ENCODE assay signal across 20 cellular contexts in genomic region chr4:186166852-186167512, GRCh38. TPM values are rescaled to one million over a fixed set of nuclear protein-coding genes. Genes with fewer than 3 reads are reported as not detected.
DNase-seq lines count a peak whose midpoint lies in the region; ATAC-seq, FAIRE-seq and TF ChIP-seq lines count a peak whose summit lies in the region.
"Had no signal": no experiment of that assay in that cellular context is flagged by ENCODE, and none has a peak within 500 bp of the region (broad histone marks: within the 10 kb centered on the region; RNA-seq: fewer than 3 reads in every experiment).

No MANE protein-coding gene starts in this region.

- no peak for TF ChIP-seq EP300 in K562 (IDR thresholded peaks at IDR 0.05; ENCODE audit: low read length)

- H3K4me2 ChIP-seq in K562 (ENCODE audit: insufficient read depth, low read length) = no peak overlapping the region
- H3K4me2 ChIP-seq: BLaER1 treated with 17β-estradiol and CSF1 and Interleukin-3, amounts not matched to agents 10 nM and 100 nM had no signal

- H3K4me1 ChIP-seq in K562 (replicated peaks in 1 of 2; ENCODE audit: control insufficient read depth in 2 of 2, insufficient read depth in 2 of 2, low read length in 2 of 2) (peaks cover 0 to 2% of the 10 kb centered on the region in 2 experiments; a peak in 2 of 5 replicates), liver (ENCODE audit: control insufficient read depth in 4 of 4, insufficient read depth in 4 of 4, low read length in 3 of 4) (peaks cover 7 to 46% (median 33%) of the 10 kb centered on the region in 4 donors)

- H3K36me3 ChIP-seq in H7 (replicated peaks; ENCODE audit: control insufficient read depth, insufficient read depth, low read length) = no peaks in the 10 kb centered on the region; the same call in 1 of the 2 replicates
- no peaks in the 10 kb centered on the region for H3K36me3 ChIP-seq in K562 (ENCODE audit: control insufficient read depth, insufficient read depth, low read length)
- peaks cover 0 to 8% (median under 1%) of the 10 kb centered on the region in 4 donors for H3K36me3 ChIP-seq in liver (ENCODE audit: control insufficient read depth in 4 of 4, insufficient read depth in 3 of 4, low read depth in 1 of 4, low read length in 3 of 4)
- H3K36me3 ChIP-seq: BLaER1 treated with 17β-estradiol and CSF1 and Interleukin-3, amounts not matched to agents 10 nM and 100 nM had no signal

- no peak for TF ChIP-seq POLR2A in K562 (conservative IDR thresholded peaks at IDR 0.05)

- H3K27me3 ChIP-seq in H7 (ENCODE audit: control insufficient read depth, insufficient read depth, low read length) = no peaks in the 10 kb centered on the region
- H3K27me3 ChIP-seq in K562 (ENCODE audit: control insufficient read depth in 2 of 2, insufficient read depth in 2 of 2, low read length in 2 of 2) = peaks cover 49 to 83% of the 10 kb centered on the region in 2 experiments
- no peaks in the 10 kb centered on the region for H3K27me3 ChIP-seq in liver (ENCODE audit: control insufficient read depth in 4 of 4, insufficient read depth in 4 of 4, low read length in 3 of 4)
- H3K27me3 ChIP-seq: BLaER1 treated with 17β-estradiol and CSF1 and Interleukin-3, amounts not matched to agents 10 nM and 100 nM had no signal

- ATAC-seq in K562 = no peak
- ATAC-seq in effector memory CD8-positive, alpha-beta T cell (replicated peaks) = no peak
- ATAC-seq in activated T-helper 17 cell treated with anti-CD3 and anti-CD28 coated beads, Interleukin-2, amount 50 U/mL, for 72 hours (replicated peaks) = no peak

- no peak overlapping the region for H3K4me3 ChIP-seq in H7 (ENCODE audit: insufficient read depth, low read depth, low read length)
- H3K4me3 ChIP-seq in K562 = no peak overlapping the region
- H3K4me3 ChIP-seq in liver (ENCODE audit: low read depth in 1 of 3, low read length in 3 of 3) = peak overlapping the region; percentile 29 to 55 (median 37)
- H3K4me3 ChIP-seq: BLaER1 treated with 17β-estradiol and CSF1 and Interleukin-3, amounts not matched to agents 10 nM and 100 nM had no signal

- H3K9ac ChIP-seq in K562 (ENCODE audit: insufficient read depth in 1 of 2, low read depth in 2 of 2, low read length in 2 of 2) = no peak overlapping the region
- H3K9ac ChIP-seq in liver (ENCODE audit: low read depth in 1 of 2, low read length in 2 of 2) = peak overlapping the region in 1 of 2 donors; percentile 81
- H3K9ac ChIP-seq: BLaER1 treated with 17β-estradiol and CSF1 and Interleukin-3, amounts not matched to agents 10 nM and 100 nM had no signal

- H3K27ac ChIP-seq in K562 (ENCODE audit: extremely low read depth, low read depth, low read length) = no peak overlapping the region
- H3K27ac ChIP-seq in liver (ENCODE audit: low read depth in 1 of 2, low read length in 2 of 2) = peak overlapping the region; percentile 74 to 78
- H3K27ac ChIP-seq: BLaER1 treated with 17β-estradiol and CSF1 and Interleukin-3, amounts not matched to agents 10 nM and 100 nM; HL-60 had no signal

- H3K79me2 ChIP-seq in K562 (ENCODE audit: control insufficient read depth, insufficient read depth, low read length) = no peaks in the 10 kb centered on the region

- H3K36me3 Mint-ChIP-seq in effector memory CD8-positive, alpha-beta T cell (ENCODE audit: insufficient read depth) = peaks cover 3% of the 10 kb centered on the region
- H3K36me3 Mint-ChIP-seq in activated T-helper 17 cell treated with anti-CD3 and anti-CD28 coated beads, Interleukin-2, amount 50 U/mL, for 72 hours (ENCODE audit: low read depth) = no peaks in the 10 kb centered on the region
- H3K36me3 Mint-ChIP-seq: CD4-positive, CD25-positive, alpha-beta regulatory T cell had no signal

- H3K9me3 Mint-ChIP-seq in effector memory CD8-positive, alpha-beta T cell = no peaks in the 10 kb centered on the region
- H3K9me3 Mint-ChIP-seq in activated T-helper 17 cell treated with anti-CD3 and anti-CD28 coated beads, Interleukin-2, amount 50 U/mL, for 72 hours = no peaks in the 10 kb centered on the region
- H3K9me3 Mint-ChIP-seq: CD4-positive, CD25-positive, alpha-beta regulatory T cell; HFFc6 had no signal

- WGBS in K562 (ENCODE audit: insufficient coverage, low coverage, missing lambda C conversion rate) = 1% methylated on average over 15 of the region's 15 CpGs
- WGBS in liver = 33% methylated on average over 15 of the region's 15 CpGs

- intact Hi-C loops in K562 (cut with micrococcal nuclease) = no loop called here

- no peak for FAIRE-seq in K562 (lab: Jason Lieb, UNC)
- FAIRE-seq: G401.6, GM12891 had no signal

- H3K4me3 Mint-ChIP-seq in effector memory CD8-positive, alpha-beta T cell = no peak overlapping the region
- no peak overlapping the region for H3K4me3 Mint-ChIP-seq in activated T-helper 17 cell treated with anti-CD3 and anti-CD28 coated beads, Interleukin-2, amount 50 U/mL, for 72 hours
- H3K4me3 Mint-ChIP-seq: CD4-positive, CD25-positive, alpha-beta regulatory T cell; HFFc6 had no signal

- H3K27ac Mint-ChIP-seq in effector memory CD8-positive, alpha-beta T cell = no peak overlapping the region
- no peak overlapping the region for H3K27ac Mint-ChIP-seq in activated T-helper 17 cell treated with anti-CD3 and anti-CD28 coated beads, Interleukin-2, amount 50 U/mL, for 72 hours
- H3K27ac Mint-ChIP-seq: HFFc6 had no signal

- POLR2A ChIA-PET in K562 (lab: Yijun Ruan, JAX) = no interaction called here

- no peaks in the 10 kb centered on the region for H3K9me1 ChIP-seq in K562 (ENCODE audit: control insufficient read depth, insufficient read depth, low read length)

- TF ChIP-seq RAD21 in K562 (CRISPR knock-in tag; conservative IDR thresholded peaks at IDR 0.05 in 1 of 2, IDR thresholded peaks at IDR 0.05 in 1 of 2) = no peak
- TF ChIP-seq RAD21 in liver (IDR thresholded peaks at IDR 0.05) = peak; percentile 35 to 53

- H3K4me1 Mint-ChIP-seq in effector memory CD8-positive, alpha-beta T cell (ENCODE audit: low read depth in 2 of 2) = no peaks in the 10 kb centered on the region
- no peaks in the 10 kb centered on the region for H3K4me1 Mint-ChIP-seq in activated T-helper 17 cell treated with anti-CD3 and anti-CD28 coated beads, Interleukin-2, amount 50 U/mL, for 72 hours

- no peak for TF ChIP-seq CTCF in K562 (IDR thresholded peaks at IDR 0.05 in 2 of 3, conservative IDR thresholded peaks at IDR 0.05 in 1 of 3; ENCODE audit: insufficient read depth in 2 of 3, low read depth in 1 of 3, low read length in 3 of 3)
- TF ChIP-seq CTCF in liver (IDR thresholded peaks at IDR 0.05; ENCODE audit: low read depth, low read length, missing input control) = no peak

- no peaks in the 10 kb centered on the region for H4K20me1 ChIP-seq in K562 (replicated peaks; ENCODE audit: control insufficient read depth, insufficient read depth, low read length)
- H4K20me1 ChIP-seq: BLaER1 treated with 17β-estradiol and CSF1 and Interleukin-3, amounts not matched to agents 10 nM and 100 nM had no signal

- in situ Hi-C loops in K562 (cut with MboI) = no loop called here

- BruUV-seq in K562 (replicated peaks; lab: Mats Ljungman, UMichigan) = no TSS peak

- CTCF ChIA-PET in K562 (lab: Yijun Ruan, JAX; ENCODE audit: low intra/inter-chr PET ratio) = no interaction called here

- peak; percentile 24 for DNase-seq in H7
- peak in 1 of 4 experiments; percentile 3 for DNase-seq in K562 (ENCODE audit: extremely low read depth in 1 of 4, low spot score in 3 of 4)
- DNase-seq in DMS79 (lab: John Stamatoyannopoulos, UW) = no peak
- DNase-seq in DMS114 treated with DMSO at 0.1 percent for 48 hours (lab: John Stamatoyannopoulos, UW; ENCODE audit: unreplicated experiment) = no peak
- no peak for DNase-seq in effector memory CD8-positive, alpha-beta T cell
- DNase-seq: AML-193; CD4-positive, CD25-positive, alpha-beta regulatory T cell; DMS 273 treated with DMSO at 0.1 percent for 48 hours; DMS79 treated with DMSO at 0.1 percent for 48 hours; EL; GOT3; HCEC 1CT; HFFc6; KG1 had no signal

- no peaks in the 10 kb centered on the region for H3K9me3 ChIP-seq in K562 (replicated peaks; ENCODE audit: control insufficient read depth, insufficient read depth, low read depth, low read length)
- no peaks in the 10 kb centered on the region for H3K9me3 ChIP-seq in liver (ENCODE audit: control insufficient read depth in 4 of 4, low read length in 3 of 4)

- H2AFZ ChIP-seq in K562 (ENCODE audit: low read depth, low read length) = no peak overlapping the region

- H3K27me3 Mint-ChIP-seq in effector memory CD8-positive, alpha-beta T cell = peaks cover 19 to 27% of the 10 kb centered on the region in 2 donors
- no peaks in the 10 kb centered on the region for H3K27me3 Mint-ChIP-seq in activated T-helper 17 cell treated with anti-CD3 and anti-CD28 coated beads, Interleukin-2, amount 50 U/mL, for 72 hours

TF ChIP-seq in K562, 482 proteins besides CTCF, POLR2A, EP300 and RAD21 (continues in another document):
- TF ChIP-seq MAFG (tag; conservative IDR thresholded peaks at IDR 0.05) (0 out of 2 replicates have a peak, but pooled peaks have one; percentile 20), CREM (IDR thresholded peaks at IDR 0.05; ENCODE audit: low read depth) (no peak), ZNF507 (tag; conservative IDR thresholded peaks at IDR 0.05) (no peak)

TF ChIP-seq in liver, 16 proteins besides CTCF, POLR2A, EP300 and RAD21 (continues in another document):
- peak; percentile 53 for TF ChIP-seq MAX (IDR thresholded peaks at IDR 0.05)

RNA-seq across cellular contexts. Expression of gene CYP4V2, which starts 24.4 kb away (rescaled TPM):
- total RNA-seq in H7 (2014; rRNA removed; shearing (Covaris generic)) = 2.9 and 3.3 TPM in 2 replicates
- 2.2 and 4.2 TPM in 2 replicates for total RNA-seq in K562 (2011; cell fraction: chromatin; rRNA removed; ENCODE audit: low replicate concordance)
- 2.5 and 3.0 TPM in 2 replicates for total RNA-seq in K562 (2011; cell fraction: nucleolus; rRNA removed)
- 3.0 and 5.1 TPM in 2 replicates for total RNA-seq in K562 (2011; cell fraction: nucleoplasm; rRNA removed)
- 3.3 and 4.5 TPM in 2 replicates for total RNA-seq in K562 (2014; rRNA removed)
- 4.8 and 5.4 TPM in 2 replicates for total RNA-seq in K562 (2014; rRNA removed; fragmentation: Illumina TruSeq; extraction: Trizol)
- total RNA-seq in K562 (2015; rRNA removed; fragmentation: Illumina TruSeq; extraction: Trizol) = 7.2 and 8.3 TPM in 2 replicates
- total RNA-seq in K562 (2021) = 3.6 and 4.5 TPM in 2 replicates
- polyA plus RNA-seq in K562 (2011; rRNA removed) = 0.64 and 2.6 TPM in 2 replicates
- 1.0 and 1.8 TPM in 2 replicates for polyA plus RNA-seq in K562 (2011; cell fraction: cytosol; rRNA removed)
- 1.1 and 2.9 TPM in 2 replicates for polyA plus RNA-seq in K562 (2011; cell fraction: nucleus; rRNA removed)
- polyA plus RNA-seq in K562 (2012) = 4.3 and 12.5 TPM in 2 replicates
- polyA plus RNA-seq in K562 (2014; fragmentation: Illumina TruSeq; extraction: Trizol) = 3.3 and 3.9 TPM in 2 replicates
- polyA plus RNA-seq in K562 (2014; fragmentation: Nextera tagmentation; extraction: Ambion mirVana) = 1 to 10 TPM; 1.1 TPM
- polyA plus RNA-seq in K562 (2014; rRNA removed) = 5.2 and 5.3 TPM in 2 replicates
- 1.7 and 2.2 TPM in 2 replicates for polyA minus RNA-seq in K562 (2011; rRNA and poly(A)+ RNA removed)
- 1.4 TPM in 1 of 2 replicates, not detected in the other for polyA minus RNA-seq in K562 (2011; cell fraction: cytosol; rRNA and poly(A)+ RNA removed)
- polyA minus RNA-seq in K562 (2011; cell fraction: nucleus; rRNA and poly(A)+ RNA removed) = 2.1 and 3.5 TPM in 2 replicates
- 100 to 1,000 TPM in 1 of 2 donors, 10 to 100 TPM in 1; 28.4 to 119 TPM for total RNA-seq in liver
- polyA plus RNA-seq in liver = 10 to 100 TPM; 27.9 to 41.8 TPM
- 1 to 10 TPM; 1.9 to 8.2 TPM for total RNA-seq in activated T-helper 17 cell treated with anti-CD3 and anti-CD28 coated beads, Interleukin-2, amount 50 U/mL, for 72 hours

Comparison
In these comparisons a context has a peak if more than half of its experiments do, and no peak if none do; other contexts are left out.
1. H3K4me3 ChIP-seq: peak in liver (3 of 3); none in H7 (single experiment) and K562 (single experiment).